1 cellular context compared by ENCODE assay signal in genomic region chr5:150489358-150490295, GRCh38.
TF ChIP-seq lines count a peak whose summit lies in the region.

No MANE protein-coding gene starts in this region.

TF ChIP-seq in GM12878, 131 proteins besides CTCF, POLR2A, EP300 and RAD21 (continued from another document and continues in another):
- TF ChIP-seq ZNF592 (IDR thresholded peaks at IDR 0.05): no peak
- TF ChIP-seq ATF7 (IDR thresholded peaks at IDR 0.05; ENCODE audit: low read depth): peak; percentile 46; the same call in 1 of the 2 replicates
- TF ChIP-seq ATF2 (IDR thresholded peaks at IDR 0.05; ENCODE audit: low read length): no peak; the same call in 1 of the 2 replicates
- TF ChIP-seq SMAD1 (IDR thresholded peaks at IDR 0.05; ENCODE audit: low read depth, partially characterized antibody): no peak
- TF ChIP-seq ESRRA (IDR thresholded peaks at IDR 0.05; ENCODE audit: low read length): no peak
- TF ChIP-seq NR2F1 (conservative IDR thresholded peaks at IDR 0.05): no peak
- no peak for TF ChIP-seq BMI1 (IDR thresholded peaks at IDR 0.05; ENCODE audit: borderline replicate concordance)
- no peak for TF ChIP-seq E4F1 (IDR thresholded peaks at IDR 0.05; ENCODE audit: borderline replicate concordance, partially characterized antibody)
- TF ChIP-seq CHD1 (IDR thresholded peaks at IDR 0.05; ENCODE audit: low read depth, low read length): no peak
- TF ChIP-seq MEF2A (IDR thresholded peaks at IDR 0.05; ENCODE audit: insufficient read depth, low read depth, low read length): no peak
- TF ChIP-seq ZNF687 (IDR thresholded peaks at IDR 0.05): peak; percentile 22; the same call in 1 of the 2 replicates
- no peak for TF ChIP-seq SREBF2 (IDR thresholded peaks at IDR 0.05; ENCODE audit: low read length)
- no peak for TF ChIP-seq SMC3 (IDR thresholded peaks at IDR 0.05; ENCODE audit: borderline replicate concordance, low read length)
- TF ChIP-seq ZBTB40 (IDR thresholded peaks at IDR 0.05; ENCODE audit: borderline replicate concordance): no peak
- no peak for TF ChIP-seq RBBP5 (conservative IDR thresholded peaks at IDR 0.05)
- no peak; the same call in 1 of the 2 replicates for TF ChIP-seq ELK1 (IDR thresholded peaks at IDR 0.05; ENCODE audit: low read depth, low read length)
- no peak for TF ChIP-seq NFXL1 (IDR thresholded peaks at IDR 0.05; ENCODE audit: borderline replicate concordance)
- no peak for TF ChIP-seq FOS (IDR thresholded peaks at IDR 0.05; ENCODE audit: borderline replicate concordance, extremely low read depth, insufficient read length)
- no peak for TF ChIP-seq EGR1 (IDR thresholded peaks at IDR 0.05; ENCODE audit: borderline replicate concordance in 1 of 2, low read depth in 2 of 2, low read length in 2 of 2)
- TF ChIP-seq MYC (IDR thresholded peaks at IDR 0.05; ENCODE audit: insufficient read depth, insufficient read length, insufficient replicate concordance, low read length, severe bottlenecking): peak; percentile 36
- peak; percentile 96 for TF ChIP-seq DPF2 (IDR thresholded peaks at IDR 0.05)
- TF ChIP-seq HSF1 (IDR thresholded peaks at IDR 0.05; ENCODE audit: low read depth, low read length): no peak
- no peak for TF ChIP-seq MYB (IDR thresholded peaks at IDR 0.05; ENCODE audit: borderline replicate concordance, low read depth, low read length)
- no peak for TF ChIP-seq BCL3 (IDR thresholded peaks at IDR 0.05; ENCODE audit: borderline replicate concordance, insufficient read depth, low read depth, low read length, poor library complexity, severe bottlenecking)
- no peak for TF ChIP-seq PRDM15 (CRISPR knock-in tag; IDR thresholded peaks at IDR 0.05)
- TF ChIP-seq TCF3 (IDR thresholded peaks at IDR 0.05; ENCODE audit: borderline replicate concordance, insufficient read depth, low read depth, low read length): 0 out of 2 replicates have a peak, but pooled peaks have one; percentile 34
- TF ChIP-seq CREM (IDR thresholded peaks at IDR 0.05; ENCODE audit: low read depth): peak; percentile 12; the same call in 1 of the 2 replicates
- TF ChIP-seq RAD51 (IDR thresholded peaks at IDR 0.05): no peak
- TF ChIP-seq ZNF622 (IDR thresholded peaks at IDR 0.05): no peak
